ENCODE assay signal across 1 cellular context in the genomic region with DNA sequence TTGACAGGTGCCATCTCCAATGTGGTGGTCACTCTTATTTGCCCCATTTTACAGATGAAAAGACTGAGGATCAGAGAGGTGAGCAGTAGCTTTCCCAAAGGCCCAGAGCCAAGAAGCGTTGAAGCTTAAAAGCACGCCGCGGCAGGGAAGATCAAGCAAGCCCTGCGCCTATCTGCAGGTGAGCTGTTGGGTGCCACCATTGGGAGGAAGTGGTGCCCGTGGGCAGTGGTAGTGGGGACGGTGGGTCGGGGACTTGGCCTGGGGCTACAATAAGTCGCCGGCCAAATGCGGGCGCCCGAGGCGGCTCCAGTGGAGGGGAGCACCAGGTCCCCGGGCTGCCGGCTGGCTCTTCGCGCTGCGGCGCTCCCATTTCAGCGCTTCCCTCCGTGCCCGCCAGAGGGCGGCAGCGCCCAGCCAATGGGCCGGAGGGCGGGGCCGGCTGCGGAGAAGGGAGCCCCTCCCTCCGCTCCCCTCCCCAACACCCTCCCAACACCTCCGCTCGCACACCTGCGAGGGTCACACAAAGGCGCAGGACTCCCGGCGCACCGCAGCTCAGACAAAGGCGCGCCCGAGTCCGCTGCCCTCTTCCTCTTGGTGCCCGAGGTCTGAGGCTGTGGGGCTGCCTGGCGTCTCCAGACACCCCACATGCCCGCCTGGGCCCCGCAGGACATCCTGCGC.
TF ChIP-seq lines count a peak whose summit lies in the region.

No MANE protein-coding gene starts in this region.

TF ChIP-seq in K562, 482 proteins besides CTCF, POLR2A, EP300 and RAD21 (continues in another document):
- TF ChIP-seq, protein P1, sequence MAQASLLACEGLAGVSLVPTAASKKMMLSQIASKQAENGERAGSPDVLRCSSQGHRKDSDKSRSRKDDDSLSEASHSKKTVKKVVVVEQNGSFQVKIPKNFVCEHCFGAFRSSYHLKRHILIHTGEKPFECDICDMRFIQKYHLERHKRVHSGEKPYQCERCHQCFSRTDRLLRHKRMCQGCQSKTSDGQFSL (CRISPR knock-in tag; IDR thresholded peaks at IDR 0.05): no peak
- TF ChIP-seq, protein P1 (tag; IDR thresholded peaks at IDR 0.05): no peak
- TF ChIP-seq MLX (CRISPR knock-in tag; conservative IDR thresholded peaks at IDR 0.05): no peak
- peak; percentile 49 for TF ChIP-seq FIP1L1 (IDR thresholded peaks at IDR 0.05; ENCODE audit: low read depth, low read length, poor library complexity, severe bottlenecking)
- TF ChIP-seq ZNF583 (CRISPR knock-in tag; IDR thresholded peaks at IDR 0.05): no peak
- TF ChIP-seq, protein P2, sequence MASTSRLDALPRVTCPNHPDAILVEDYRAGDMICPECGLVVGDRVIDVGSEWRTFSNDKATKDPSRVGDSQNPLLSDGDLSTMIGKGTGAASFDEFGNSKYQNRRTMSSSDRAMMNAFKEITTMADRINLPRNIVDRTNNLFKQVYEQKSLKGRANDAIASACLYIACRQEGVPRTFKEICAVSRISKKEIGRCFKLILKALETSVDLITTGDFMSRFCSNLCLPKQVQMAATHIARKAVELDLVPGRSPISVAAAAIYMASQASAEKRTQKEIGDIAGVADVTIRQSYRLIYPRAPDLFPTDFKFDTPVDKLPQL (IDR thresholded peaks at IDR 0.05; ENCODE audit: extremely low read depth, insufficient read length): no peak
- TF ChIP-seq ZNF263 (CRISPR knock-in tag; IDR thresholded peaks at IDR 0.05; ENCODE audit: borderline replicate concordance): peak; percentile 72; the same call in 1 of the 2 replicates
- TF ChIP-seq RHOXF2B (CRISPR knock-in tag; conservative IDR thresholded peaks at IDR 0.05): no peak
- TF ChIP-seq ZNF274 (IDR thresholded peaks at IDR 0.05; ENCODE audit: borderline replicate concordance, low read depth, low read length): no peak
- TF ChIP-seq FOS (IDR thresholded peaks at IDR 0.05; ENCODE audit: extremely low read depth, insufficient read length): no peak
- TF ChIP-seq TEAD2 (tag; IDR thresholded peaks at IDR 0.05): no peak
- TF ChIP-seq TFAP4 (CRISPR knock-in tag; IDR thresholded peaks at IDR 0.05; ENCODE audit: borderline replicate concordance): peak; percentile 36; the same call in 1 of the 2 replicates
- TF ChIP-seq ZNF511 (CRISPR knock-in tag; IDR thresholded peaks at IDR 0.05): no peak
- no peak for TF ChIP-seq NRF1 (conservative IDR thresholded peaks at IDR 0.05 in 1 of 2, IDR thresholded peaks at IDR 0.05 in 1 of 2)
- TF ChIP-seq CBFA2T2 (conservative IDR thresholded peaks at IDR 0.05): no peak
- no peak for TF ChIP-seq E2F8 (IDR thresholded peaks at IDR 0.05; ENCODE audit: low read depth, partially characterized antibody)
- peak; percentile 67; the same call in 1 of the 2 replicates for TF ChIP-seq KLF13 (tag; IDR thresholded peaks at IDR 0.05; ENCODE audit: borderline replicate concordance, low read depth)
- TF ChIP-seq CXXC5 (CRISPR knock-in tag; IDR thresholded peaks at IDR 0.05): peak; percentile 68; the same call in 1 of the 2 replicates
- 0 out of 2 replicates have a peak, but pooled peaks have one; percentile 45 for TF ChIP-seq BCOR (IDR thresholded peaks at IDR 0.05)
- TF ChIP-seq E2F1 (CRISPR knock-in tag; IDR thresholded peaks at IDR 0.05): no peak
- peak; percentile 48; the same call in 1 of the 2 replicates for TF ChIP-seq CC2D1A (IDR thresholded peaks at IDR 0.05)
- no peak for TF ChIP-seq NR2C2 (CRISPR knock-in tag; IDR thresholded peaks at IDR 0.05)
- TF ChIP-seq NR2C2 (tag; IDR thresholded peaks at IDR 0.05): 0 out of 2 replicates have a peak, but pooled peaks have one; percentile 18
- TF ChIP-seq PHF20 (IDR thresholded peaks at IDR 0.05; ENCODE audit: partially characterized antibody): no peak
- TF ChIP-seq SRSF7 (optimal IDR thresholded peaks at IDR 0.05; ENCODE audit: low read depth, low read length): no peak
- 0 out of 4 replicates have a peak, but pooled peaks have one; percentile 16 to 22 for TF ChIP-seq KDM1A (IDR thresholded peaks at IDR 0.05)
- TF ChIP-seq, protein P3, sequence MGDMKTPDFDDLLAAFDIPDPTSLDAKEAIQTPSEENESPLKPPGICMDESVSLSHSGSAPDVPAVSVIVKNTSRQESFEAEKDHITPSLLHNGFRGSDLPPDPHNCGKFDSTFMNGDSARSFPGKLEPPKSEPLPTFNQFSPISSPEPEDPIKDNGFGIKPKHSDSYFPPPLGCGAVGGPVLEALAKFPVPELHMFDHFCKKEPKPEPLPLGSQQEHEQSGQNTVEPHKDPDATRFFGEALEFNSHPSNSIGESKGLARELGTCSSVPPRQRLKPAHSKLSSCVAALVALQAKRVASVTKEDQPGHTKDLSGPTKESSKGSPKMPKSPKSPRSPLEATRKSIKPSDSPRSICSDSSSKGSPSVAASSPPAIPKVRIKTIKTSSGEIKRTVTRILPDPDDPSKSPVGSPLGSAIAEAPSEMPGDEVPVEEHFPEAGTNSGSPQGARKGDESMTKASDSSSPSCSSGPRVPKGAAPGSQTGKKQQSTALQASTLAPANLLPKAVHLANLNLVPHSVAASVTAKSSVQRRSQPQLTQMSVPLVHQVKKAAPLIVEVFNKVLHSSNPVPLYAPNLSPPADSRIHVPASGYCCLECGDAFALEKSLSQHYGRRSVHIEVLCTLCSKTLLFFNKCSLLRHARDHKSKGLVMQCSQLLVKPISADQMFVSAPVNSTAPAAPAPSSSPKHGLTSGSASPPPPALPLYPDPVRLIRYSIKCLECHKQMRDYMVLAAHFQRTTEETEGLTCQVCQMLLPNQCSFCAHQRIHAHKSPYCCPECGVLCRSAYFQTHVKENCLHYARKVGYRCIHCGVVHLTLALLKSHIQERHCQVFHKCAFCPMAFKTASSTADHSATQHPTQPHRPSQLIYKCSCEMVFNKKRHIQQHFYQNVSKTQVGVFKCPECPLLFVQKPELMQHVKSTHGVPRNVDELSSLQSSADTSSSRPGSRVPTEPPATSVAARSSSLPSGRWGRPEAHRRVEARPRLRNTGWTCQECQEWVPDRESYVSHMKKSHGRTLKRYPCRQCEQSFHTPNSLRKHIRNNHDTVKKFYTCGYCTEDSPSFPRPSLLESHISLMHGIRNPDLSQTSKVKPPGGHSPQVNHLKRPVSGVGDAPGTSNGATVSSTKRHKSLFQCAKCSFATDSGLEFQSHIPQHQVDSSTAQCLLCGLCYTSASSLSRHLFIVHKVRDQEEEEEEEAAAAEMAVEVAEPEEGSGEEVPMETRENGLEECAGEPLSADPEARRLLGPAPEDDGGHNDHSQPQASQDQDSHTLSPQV (IDR thresholded peaks at IDR 0.05): no peak
- TF ChIP-seq, protein P4, sequence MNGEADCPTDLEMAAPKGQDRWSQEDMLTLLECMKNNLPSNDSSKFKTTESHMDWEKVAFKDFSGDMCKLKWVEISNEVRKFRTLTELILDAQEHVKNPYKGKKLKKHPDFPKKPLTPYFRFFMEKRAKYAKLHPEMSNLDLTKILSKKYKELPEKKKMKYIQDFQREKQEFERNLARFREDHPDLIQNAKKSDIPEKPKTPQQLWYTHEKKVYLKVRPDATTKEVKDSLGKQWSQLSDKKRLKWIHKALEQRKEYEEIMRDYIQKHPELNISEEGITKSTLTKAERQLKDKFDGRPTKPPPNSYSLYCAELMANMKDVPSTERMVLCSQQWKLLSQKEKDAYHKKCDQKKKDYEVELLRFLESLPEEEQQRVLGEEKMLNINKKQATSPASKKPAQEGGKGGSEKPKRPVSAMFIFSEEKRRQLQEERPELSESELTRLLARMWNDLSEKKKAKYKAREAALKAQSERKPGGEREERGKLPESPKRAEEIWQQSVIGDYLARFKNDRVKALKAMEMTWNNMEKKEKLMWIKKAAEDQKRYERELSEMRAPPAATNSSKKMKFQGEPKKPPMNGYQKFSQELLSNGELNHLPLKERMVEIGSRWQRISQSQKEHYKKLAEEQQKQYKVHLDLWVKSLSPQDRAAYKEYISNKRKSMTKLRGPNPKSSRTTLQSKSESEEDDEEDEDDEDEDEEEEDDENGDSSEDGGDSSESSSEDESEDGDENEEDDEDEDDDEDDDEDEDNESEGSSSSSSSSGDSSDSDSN (IDR thresholded peaks at IDR 0.05; ENCODE audit: borderline replicate concordance in 1 of 2, low read depth in 2 of 2, low read length in 2 of 2): peak in 1 of 2 experiments; percentile 73; a peak in 1 of 4 replicates
- TF ChIP-seq XRCC5 (IDR thresholded peaks at IDR 0.05; ENCODE audit: low read depth, low read length): no peak
- peak in 1 of 3 experiments; percentile 21 for TF ChIP-seq YY1 (IDR thresholded peaks at IDR 0.05; ENCODE audit: borderline replicate concordance in 1 of 3, control insufficient read depth in 1 of 3, extremely low read depth in 1 of 3, insufficient read depth in 3 of 3, insufficient read length in 1 of 3, insufficient replicate concordance in 2 of 3, low read depth in 1 of 3, low read length in 2 of 3)
- no peak for TF ChIP-seq HDAC2 (IDR thresholded peaks at IDR 0.05)
- no peak for TF ChIP-seq HOXB6 (CRISPR knock-in tag; IDR thresholded peaks at IDR 0.05; ENCODE audit: borderline replicate concordance)
- no peak for TF ChIP-seq THRB (CRISPR knock-in tag; conservative IDR thresholded peaks at IDR 0.05)
- peak; percentile 95 for TF ChIP-seq PCBP1 (IDR thresholded peaks at IDR 0.05; ENCODE audit: low read depth, low read length, poor library complexity, severe bottlenecking)
- TF ChIP-seq, protein P5, sequence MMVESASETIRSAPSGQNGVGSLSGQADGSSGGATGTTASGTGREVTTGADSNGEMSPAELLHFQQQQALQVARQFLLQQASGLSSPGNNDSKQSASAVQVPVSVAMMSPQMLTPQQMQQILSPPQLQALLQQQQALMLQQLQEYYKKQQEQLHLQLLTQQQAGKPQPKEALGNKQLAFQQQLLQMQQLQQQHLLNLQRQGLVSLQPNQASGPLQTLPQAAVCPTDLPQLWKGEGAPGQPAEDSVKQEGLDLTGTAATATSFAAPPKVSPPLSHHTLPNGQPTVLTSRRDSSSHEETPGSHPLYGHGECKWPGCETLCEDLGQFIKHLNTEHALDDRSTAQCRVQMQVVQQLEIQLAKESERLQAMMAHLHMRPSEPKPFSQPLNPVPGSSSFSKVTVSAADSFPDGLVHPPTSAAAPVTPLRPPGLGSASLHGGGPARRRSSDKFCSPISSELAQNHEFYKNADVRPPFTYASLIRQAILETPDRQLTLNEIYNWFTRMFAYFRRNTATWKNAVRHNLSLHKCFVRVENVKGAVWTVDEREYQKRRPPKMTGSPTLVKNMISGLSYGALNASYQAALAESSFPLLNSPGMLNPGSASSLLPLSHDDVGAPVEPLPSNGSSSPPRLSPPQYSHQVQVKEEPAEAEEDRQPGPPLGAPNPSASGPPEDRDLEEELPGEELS (CRISPR knock-in tag; IDR thresholded peaks at IDR 0.05; ENCODE audit: borderline replicate concordance): no peak
- TF ChIP-seq ZNF174 (CRISPR knock-in tag; IDR thresholded peaks at IDR 0.05): no peak
- TF ChIP-seq ZNF445 (CRISPR knock-in tag; IDR thresholded peaks at IDR 0.05; ENCODE audit: low read depth): no peak
- TF ChIP-seq POLR2B (IDR thresholded peaks at IDR 0.05; ENCODE audit: low read depth, partially characterized antibody): no peak
- TF ChIP-seq SNRNP70 (optimal IDR thresholded peaks at IDR 0.05; ENCODE audit: low read depth, low read length): no peak
